Comparison of ENCODE assay signal across 13 cellular contexts in the genomic region with DNA sequence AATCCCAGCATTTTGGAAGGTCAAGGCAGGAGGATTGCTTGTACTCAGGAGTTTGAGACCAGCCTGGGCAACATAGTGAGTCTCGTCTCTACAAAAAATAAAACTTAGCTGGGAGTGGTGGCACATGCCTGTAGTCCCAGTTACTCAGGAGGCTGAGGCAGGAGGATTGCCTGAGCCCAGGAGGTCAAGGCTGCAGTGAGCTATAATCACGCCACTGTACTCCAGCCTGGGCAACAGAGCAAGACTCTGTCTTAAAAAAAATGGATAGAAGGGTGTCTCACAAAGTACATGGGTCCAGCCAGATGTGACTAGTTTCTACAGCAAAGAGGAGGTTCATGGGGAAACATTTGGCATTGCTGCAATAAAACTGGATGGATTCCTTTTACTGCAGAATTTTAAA. TPM values are rescaled to one million over a fixed set of nuclear protein-coding genes. Genes with fewer than 3 reads are reported as not detected.
"Had no signal": no experiment of that assay in that cellular context is flagged by ENCODE, and none has a peak within 500 bp of the region (broad histone marks: within the 10 kb centered on the region; RNA-seq: fewer than 3 reads in every experiment).

No MANE protein-coding gene starts in this region.

RNA-seq across cellular contexts. Expression of a gene that starts 27.1 kb away (rescaled TPM):
- total RNA-seq: activated CD4-positive, alpha-beta T cell treated with anti-CD3 and anti-CD28 coated beads, Interleukin-2, amount 10 ng/mL, durations not matched to agents 7 days and 5 days; activated T-cell treated with anti-CD3 and anti-CD28 coated beads, Interleukin-2, amount 50 U/mL, for 72 hours; activated T-helper 17 cell treated with anti-CD3 and anti-CD28 coated beads, Interleukin-2, amount 50 U/mL, for 72 hours; astrocyte; bronchial epithelial cell; cardiac septum; cerebellum; dermis blood vessel endothelial cell; foreskin keratinocyte; T-helper 1 cell treated with Interleukin-12 subunit alpha and Interleukin-12 subunit beta and Interleukin-4 antibody, amounts not matched to agents 30 ng/mL and 1 ng/mL, for 36 hours had no signal
- polyA plus RNA-seq: foreskin keratinocyte had no signal

RNA-seq across cellular contexts. Expression of a gene that starts 47.3 kb away (rescaled TPM):
- total RNA-seq: activated CD4-positive, alpha-beta memory T cell treated with anti-CD3 and anti-CD28 coated beads, Interleukin-2, amount 10 ng/mL, durations not matched to agents 7 days and 5 days; activated CD4-positive, alpha-beta T cell treated with anti-CD3 and anti-CD28 coated beads, Interleukin-2, amount 10 ng/mL, durations not matched to agents 7 days and 5 days; activated T-cell treated with anti-CD3 and anti-CD28 coated beads, Interleukin-2, amount 50 U/mL, for 72 hours; activated T-helper 17 cell treated with anti-CD3 and anti-CD28 coated beads, Interleukin-2, amount 50 U/mL, for 72 hours; astrocyte; cerebellum; foreskin keratinocyte; T-helper 1 cell treated with Interleukin-12 subunit alpha and Interleukin-12 subunit beta and Interleukin-4 antibody, amounts not matched to agents 30 ng/mL and 1 ng/mL, for 36 hours; WTC11 had no signal
- polyA plus RNA-seq: adipose tissue had no signal
